ENCODE assay signal across 22 cellular contexts in the genomic region with DNA sequence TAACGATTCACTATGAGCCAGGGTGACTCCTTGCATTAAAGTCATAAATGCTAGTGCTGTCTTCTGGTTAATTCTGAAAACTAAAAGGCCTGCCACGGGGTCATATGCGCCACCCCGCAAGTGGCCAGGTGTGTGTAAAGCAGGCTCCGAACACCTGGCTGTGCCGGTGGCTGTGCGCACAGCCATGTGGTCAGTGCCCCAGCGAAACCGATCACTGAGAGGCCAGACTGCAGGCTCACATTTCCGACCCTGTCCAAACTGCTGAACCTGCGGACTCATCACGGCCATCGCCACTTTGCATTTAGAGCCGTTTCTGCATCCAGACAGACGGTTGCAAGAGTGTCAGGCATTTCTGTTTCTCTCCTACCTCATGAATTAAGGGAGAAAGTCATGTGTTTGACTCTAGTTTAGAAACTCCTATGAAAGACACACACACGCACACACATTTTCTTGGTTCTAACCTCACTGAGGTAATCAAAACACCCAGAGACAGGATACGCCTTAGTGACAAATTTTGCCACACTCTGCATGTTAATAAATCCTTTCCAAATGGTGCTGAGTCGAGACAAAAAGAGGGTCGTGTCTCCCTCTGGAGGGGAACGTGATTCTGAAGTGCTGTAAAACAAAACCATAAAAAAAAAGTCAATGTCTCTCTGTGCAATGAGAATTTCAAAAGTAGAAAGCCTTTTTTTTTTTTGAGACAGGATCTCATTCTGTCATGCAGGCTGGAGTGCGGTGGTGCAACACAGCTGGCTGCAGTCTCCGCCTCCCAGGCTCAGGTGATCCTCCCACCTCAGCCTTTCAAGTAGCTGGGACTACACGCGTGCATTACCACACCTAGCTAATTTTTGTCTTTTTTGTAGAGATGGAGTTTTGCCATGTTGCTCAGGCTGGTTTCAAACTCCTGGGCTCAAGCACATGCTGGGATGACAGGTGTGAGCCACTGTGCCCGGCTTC. TPM values are rescaled to one million over a fixed set of nuclear protein-coding genes. Genes with fewer than 3 reads are reported as not detected.
DNase-seq lines count a peak whose midpoint lies in the region; ATAC-seq and TF ChIP-seq lines count a peak whose summit lies in the region.
"Had no signal": no experiment of that assay in that cellular context is flagged by ENCODE, and none has a peak within 500 bp of the region (broad histone marks: within the 10 kb centered on the region; RNA-seq: fewer than 3 reads in every experiment).

No MANE protein-coding gene starts in this region.

- intact Hi-C loops in activated CD4-positive, alpha-beta memory T cell treated with anti-CD3 and anti-CD28 coated beads for 36 hours (cut with micrococcal nuclease): no loop called here
- intact Hi-C loops in activated T-helper 2 cell treated with anti-CD3 and anti-CD28 coated beads, Interferon-gamma antibody, Interleukin-2, Interleukin-4, amounts not matched to agents 10 μg/mL and 5 μg/mL and 100 μg/mL, durations not matched to agents 14 hours and 24 hours and 36 hours (cut with micrococcal nuclease): no loop called here

- H3K9me3 Mint-ChIP-seq in activated CD4-positive, alpha-beta memory T cell treated with anti-CD3 and anti-CD28 coated beads, Interleukin-2, amount 10 ng/mL, durations not matched to agents 7 days and 5 days: no peaks in the 10 kb centered on the region
- no peaks in the 10 kb centered on the region for H3K9me3 Mint-ChIP-seq in activated CD4-positive, alpha-beta memory T cell treated with anti-CD3 and anti-CD28 coated beads for 36 hours
- H3K9me3 Mint-ChIP-seq in GM23338: no peaks in the 10 kb centered on the region; the same call in 2 of the 3 replicates
- no peaks in the 10 kb centered on the region for H3K9me3 Mint-ChIP-seq in activated T-helper 2 cell treated with anti-CD3 and anti-CD28 coated beads, Interferon-gamma antibody, Interleukin-2, Interleukin-4, amounts not matched to agents 10 μg/mL and 5 μg/mL and 100 μg/mL, durations not matched to agents 14 hours and 24 hours and 36 hours
- H3K9me3 Mint-ChIP-seq: activated B cell treated with CpG ODN at 0.5 μM for 24 hours had no signal

- ATAC-seq in GM23338: no peak
- ATAC-seq in foreskin keratinocyte: no peak
- ATAC-seq in GM19328 (IDR thresholded peaks at IDR 0.05; ENCODE audit: unreplicated experiment): no peak

- peak overlapping the region; percentile 61 for H3K27ac Mint-ChIP-seq in activated CD4-positive, alpha-beta memory T cell treated with anti-CD3 and anti-CD28 coated beads, Interleukin-2, amount 10 ng/mL, durations not matched to agents 7 days and 5 days
- H3K27ac Mint-ChIP-seq in activated CD4-positive, alpha-beta memory T cell treated with anti-CD3 and anti-CD28 coated beads for 36 hours: no peak overlapping the region
- no peak overlapping the region for H3K27ac Mint-ChIP-seq in GM23338
- H3K27ac Mint-ChIP-seq in activated T-helper 2 cell treated with anti-CD3 and anti-CD28 coated beads, Interferon-gamma antibody, Interleukin-2, Interleukin-4, amounts not matched to agents 10 μg/mL and 5 μg/mL and 100 μg/mL, durations not matched to agents 14 hours and 24 hours and 36 hours: peak overlapping the region; percentile 52
- H3K27ac Mint-ChIP-seq: activated B cell treated with CpG ODN at 0.5 μM for 24 hours had no signal

- CTCF ChIA-PET in activated CD4-positive, alpha-beta memory T cell treated with anti-CD3 and anti-CD28 coated beads, Interleukin-2, amount 10 ng/mL, durations not matched to agents 7 days and 5 days (lab: Charles Lee): interaction anchor here (0.7 to 2.5 kb wide), 7 partner anchors 9 to 80 kb away, joined by 3 to 12 read pairs (median 4); no protein-coding TSS in a partner anchor
- CTCF ChIA-PET in activated CD4-positive, alpha-beta memory T cell treated with anti-CD3 and anti-CD28 coated beads for 36 hours (lab: Charles Lee): no interaction called here

- H3K9me3 ChIP-seq in osteoblast (ENCODE audit: low read depth, low read length) (no peaks in the 10 kb centered on the region), tibial nerve (no peaks in the 10 kb centered on the region)
- H3K9me3 ChIP-seq: esophagus muscularis mucosa, SJCRH30, testis had no signal

- TF ChIP-seq CTCF in GM23338 (conservative IDR thresholded peaks at IDR 0.05; ENCODE audit: low read depth in 2 of 2) (no peak), osteoblast (IDR thresholded peaks at IDR 0.05; ENCODE audit: extremely low read depth, low read depth, low read length) (no peak), foreskin keratinocyte (conservative IDR thresholded peaks at IDR 0.05) (no peak), tibial nerve (IDR thresholded peaks at IDR 0.05) (no peak)

- H3K27me3 Mint-ChIP-seq in activated CD4-positive, alpha-beta memory T cell treated with anti-CD3 and anti-CD28 coated beads, Interleukin-2, amount 10 ng/mL, durations not matched to agents 7 days and 5 days: no peaks in the 10 kb centered on the region
- H3K27me3 Mint-ChIP-seq in activated CD4-positive, alpha-beta memory T cell treated with anti-CD3 and anti-CD28 coated beads for 36 hours: no peaks in the 10 kb centered on the region
- H3K27me3 Mint-ChIP-seq in GM23338 (ENCODE audit: insufficient read depth, low read depth, poor library complexity): peaks cover 17% of the 10 kb centered on the region
- no peaks in the 10 kb centered on the region for H3K27me3 Mint-ChIP-seq in activated T-helper 2 cell treated with anti-CD3 and anti-CD28 coated beads, Interferon-gamma antibody, Interleukin-2, Interleukin-4, amounts not matched to agents 10 μg/mL and 5 μg/mL and 100 μg/mL, durations not matched to agents 14 hours and 24 hours and 36 hours (ENCODE audit: low read depth)
- H3K27me3 Mint-ChIP-seq: activated B cell treated with CpG ODN at 0.5 μM for 24 hours; activated naive CD8-positive, alpha-beta T cell had no signal

- no peak overlapping the region for H2AFZ ChIP-seq in GM23338
- H2AFZ ChIP-seq in osteoblast (ENCODE audit: low read length): no peak overlapping the region

- H3F3A ChIP-seq in GM23338 (replicated peaks; ENCODE audit: low read depth): peaks cover 82% of the 10 kb centered on the region

- H3K36me3 Mint-ChIP-seq in activated CD4-positive, alpha-beta memory T cell treated with anti-CD3 and anti-CD28 coated beads, Interleukin-2, amount 10 ng/mL, durations not matched to agents 7 days and 5 days (ENCODE audit: low read depth): peaks cover 81% of the 10 kb centered on the region
- peaks cover 57% of the 10 kb centered on the region for H3K36me3 Mint-ChIP-seq in activated CD4-positive, alpha-beta memory T cell treated with anti-CD3 and anti-CD28 coated beads for 36 hours
- peaks cover 89% of the 10 kb centered on the region for H3K36me3 Mint-ChIP-seq in GM23338 (ENCODE audit: low read depth)
- H3K36me3 Mint-ChIP-seq in activated T-helper 2 cell treated with anti-CD3 and anti-CD28 coated beads, Interferon-gamma antibody, Interleukin-2, Interleukin-4, amounts not matched to agents 10 μg/mL and 5 μg/mL and 100 μg/mL, durations not matched to agents 14 hours and 24 hours and 36 hours (ENCODE audit: low read depth): peaks cover 89% of the 10 kb centered on the region

- H3K36me3 ChIP-seq in GM23338 (ENCODE audit: insufficient read depth): peaks cover 86% of the 10 kb centered on the region
- H3K36me3 ChIP-seq in osteoblast (ENCODE audit: insufficient read depth, low read length): peaks cover 88% of the 10 kb centered on the region
- peaks cover 4 to 93% (median 46%) of the 10 kb centered on the region in 3 donors for H3K36me3 ChIP-seq in tibial nerve

- H3K4me1 Mint-ChIP-seq in activated CD4-positive, alpha-beta memory T cell treated with anti-CD3 and anti-CD28 coated beads, Interleukin-2, amount 10 ng/mL, durations not matched to agents 7 days and 5 days: peaks cover 32% of the 10 kb centered on the region
- H3K4me1 Mint-ChIP-seq in activated CD4-positive, alpha-beta memory T cell treated with anti-CD3 and anti-CD28 coated beads for 36 hours (ENCODE audit: low read depth): peaks cover 8% of the 10 kb centered on the region
- H3K4me1 Mint-ChIP-seq in GM23338: peaks cover 5% of the 10 kb centered on the region; the same call in 2 of the 3 replicates
- H3K4me1 Mint-ChIP-seq in activated T-helper 2 cell treated with anti-CD3 and anti-CD28 coated beads, Interferon-gamma antibody, Interleukin-2, Interleukin-4, amounts not matched to agents 10 μg/mL and 5 μg/mL and 100 μg/mL, durations not matched to agents 14 hours and 24 hours and 36 hours (ENCODE audit: low read depth): peaks cover 20% of the 10 kb centered on the region
- H3K4me1 Mint-ChIP-seq: activated B cell treated with CpG ODN at 0.5 μM for 24 hours had no signal

- H3K4me2 ChIP-seq in GM23338 (no peak overlapping the region), osteoblast (ENCODE audit: insufficient read depth, low read length) (no peak overlapping the region)

- H3K4me1 ChIP-seq in GM23338 (ENCODE audit: insufficient read depth) (no peaks in the 10 kb centered on the region), osteoblast (ENCODE audit: insufficient read depth, low read length) (peaks cover 10% of the 10 kb centered on the region), foreskin keratinocyte (peaks cover 5% of the 10 kb centered on the region), tibial nerve (peaks cover 0 to under 1% (median 0%) of the 10 kb centered on the region in 4 donors)
- H3K4me1 ChIP-seq: testis had no signal

- WGBS in tibial nerve, 2 donors: 89% methylated on average over 25 of the region's 25 CpGs

- H3K79me2 ChIP-seq in GM23338 (replicated peaks; ENCODE audit: insufficient read depth) (no peaks in the 10 kb centered on the region), osteoblast (ENCODE audit: insufficient read depth, low read length) (peaks cover 3% of the 10 kb centered on the region)

- H3K4me3 ChIP-seq in GM23338 (no peak overlapping the region), osteoblast (ENCODE audit: insufficient read depth, low read length) (no peak overlapping the region), tibial nerve (no peak overlapping the region)
- H3K4me3 ChIP-seq: esophagus muscularis mucosa, SJCRH30, testis had no signal

- no peaks in the 10 kb centered on the region for H3K27me3 ChIP-seq in GM23338 (ENCODE audit: insufficient read depth)
- no peaks in the 10 kb centered on the region for H3K27me3 ChIP-seq in osteoblast (ENCODE audit: insufficient read depth, low read length)
- no peaks in the 10 kb centered on the region for H3K27me3 ChIP-seq in foreskin keratinocyte
- no peaks in the 10 kb centered on the region for H3K27me3 ChIP-seq in tibial nerve
- H3K27me3 ChIP-seq: esophagus muscularis mucosa, SJCRH30, testis had no signal

- POLR2A ChIA-PET in activated CD4-positive, alpha-beta memory T cell treated with anti-CD3 and anti-CD28 coated beads, Interleukin-2, amount 10 ng/mL, durations not matched to agents 7 days and 5 days (lab: Charles Lee): interaction anchor here (1.0 to 1.4 kb wide), 3 partner anchors 8 to 26 kb away, joined by 3 to 5 read pairs (median 3); no protein-coding TSS in a partner anchor
- POLR2A ChIA-PET in activated CD4-positive, alpha-beta memory T cell treated with anti-CD3 and anti-CD28 coated beads for 36 hours (lab: Charles Lee): no interaction called here

- no peak for TF ChIP-seq POLR2A in tibial nerve (IDR thresholded peaks at IDR 0.05)

- TF ChIP-seq EP300 in tibial nerve (IDR thresholded peaks at IDR 0.05): no peak

- no peaks in the 10 kb centered on the region for H3K9me2 ChIP-seq in GM23338 (ENCODE audit: insufficient read depth)

- DNase-seq in activated CD4-positive, alpha-beta memory T cell treated with anti-CD3 and anti-CD28 coated beads, Interleukin-2, amount 10 ng/mL, durations not matched to agents 7 days and 5 days: no peak
- no peak for DNase-seq in activated CD4-positive, alpha-beta memory T cell treated with anti-CD3 and anti-CD28 coated beads for 36 hours
- no peak for DNase-seq in GM23338 (ENCODE audit: low spot score)
- DNase-seq in activated T-helper 2 cell treated with anti-CD3 and anti-CD28 coated beads, Interferon-gamma antibody, Interleukin-2, Interleukin-4, amounts not matched to agents 10 μg/mL and 5 μg/mL and 100 μg/mL, durations not matched to agents 14 hours and 24 hours and 36 hours (ENCODE audit: low spot score): no peak
- peak; percentile 8 for DNase-seq in osteoblast (ENCODE audit: insufficient read length, low spot score, missing footprints)
- DNase-seq in foreskin keratinocyte: no peak
- no peak for DNase-seq in tibial nerve (ENCODE audit: low spot score in 2 of 2)
- DNase-seq: activated B cell treated with CpG ODN at 0.5 μM for 24 hours; activated CD8-positive, alpha-beta memory T cell treated with anti-CD3 and anti-CD28 coated beads, Interleukin-2, amount 50 U/mL, for 48 hours; DMS53; effector CD8-positive, alpha-beta T cell; GOT3; IMR-90; NCI-H1436; NCI-H774; occipital lobe; SJCRH30; stimulated activated CD4-positive, alpha-beta T cell treated with anti-CD3 and anti-CD28 coated beads, Interleukin-12 subunit alpha, Interleukin-12 subunit beta, amount 100 ng/mL, for 4 hours; testis had no signal

- H3K27ac ChIP-seq in GM23338 (ENCODE audit: low read depth) (0 out of 2 replicates have a peak overlapping the region, but pooled peaks have one; percentile 26), osteoblast (ENCODE audit: low read depth, low read length) (no peak overlapping the region), foreskin keratinocyte (no peak overlapping the region), tibial nerve (no peak overlapping the region)
- H3K27ac ChIP-seq: esophagus muscularis mucosa, testis had no signal

- H3K4me3 Mint-ChIP-seq in activated CD4-positive, alpha-beta memory T cell treated with anti-CD3 and anti-CD28 coated beads, Interleukin-2, amount 10 ng/mL, durations not matched to agents 7 days and 5 days: no peak overlapping the region
- no peak overlapping the region for H3K4me3 Mint-ChIP-seq in activated CD4-positive, alpha-beta memory T cell treated with anti-CD3 and anti-CD28 coated beads for 36 hours
- no peak overlapping the region for H3K4me3 Mint-ChIP-seq in GM23338
- no peak overlapping the region for H3K4me3 Mint-ChIP-seq in activated T-helper 2 cell treated with anti-CD3 and anti-CD28 coated beads, Interferon-gamma antibody, Interleukin-2, Interleukin-4, amounts not matched to agents 10 μg/mL and 5 μg/mL and 100 μg/mL, durations not matched to agents 14 hours and 24 hours and 36 hours (ENCODE audit: low read depth)
- H3K4me3 Mint-ChIP-seq: activated B cell treated with CpG ODN at 0.5 μM for 24 hours had no signal

- H4K20me1 ChIP-seq in GM23338 (replicated peaks; ENCODE audit: insufficient read depth) (peaks cover 36% of the 10 kb centered on the region), osteoblast (ENCODE audit: insufficient read depth, low read length) (peaks cover 11% of the 10 kb centered on the region)

RNA-seq across cellular contexts. Expression of a gene that starts 31.0 kb away (rescaled TPM):
- 1 to 10 TPM; 6.0 to 6.2 TPM for total RNA-seq in activated CD4-positive, alpha-beta memory T cell treated with anti-CD3 and anti-CD28 coated beads, Interleukin-2, amount 10 ng/mL, durations not matched to agents 7 days and 5 days
- 1 to 10 TPM; 4.7 to 5.0 TPM for total RNA-seq in activated CD4-positive, alpha-beta memory T cell treated with anti-CD3 and anti-CD28 coated beads for 36 hours
- total RNA-seq in GM23338 (2014; rRNA removed; shearing (Covaris generic)): 18.8 and 19.3 TPM in 2 replicates
- polyA plus RNA-seq in GM23338 (2016; fragmentation: Nextera tagmentation; extraction: Ambion mirVana) (5.4 and 5.8 TPM in 2 replicates), foreskin keratinocyte (7.5 and 10.1 TPM in 2 replicates)
- total RNA-seq in activated T-helper 2 cell treated with anti-CD3 and anti-CD28 coated beads, Interferon-gamma antibody, Interleukin-2, Interleukin-4, amounts not matched to agents 10 μg/mL and 5 μg/mL and 100 μg/mL, durations not matched to agents 14 hours and 24 hours and 36 hours: 5.7 and 7.1 TPM in 2 replicates
- total RNA-seq in osteoblast (13.0 TPM in 2 replicates), foreskin keratinocyte (13.6 and 15.8 TPM in 2 replicates), tibial nerve (10 to 100 TPM in 3 of 4 donors, 1 to 10 TPM in 1; 9.8 to 25.1 (median 16.2) TPM)

RNA-seq across cellular contexts. Expression of a gene that starts 33.7 kb away (rescaled TPM):
- total RNA-seq in activated CD4-positive, alpha-beta memory T cell treated with anti-CD3 and anti-CD28 coated beads, Interleukin-2, amount 10 ng/mL, durations not matched to agents 7 days and 5 days: 10 to 100 TPM; 62.2 to 66.2 TPM
- total RNA-seq in activated CD4-positive, alpha-beta memory T cell treated with anti-CD3 and anti-CD28 coated beads for 36 hours: 10 to 100 TPM; 46.6 to 48.4 TPM
- 147 and 162 TPM in 2 replicates for total RNA-seq in GM23338 (2014; rRNA removed; shearing (Covaris generic))
- 61.5 and 72.4 TPM in 2 replicates for polyA plus RNA-seq in GM23338 (2016; fragmentation: Nextera tagmentation; extraction: Ambion mirVana)
- 57.9 and 59.8 TPM in 2 replicates for total RNA-seq in activated T-helper 2 cell treated with anti-CD3 and anti-CD28 coated beads, Interferon-gamma antibody, Interleukin-2, Interleukin-4, amounts not matched to agents 10 μg/mL and 5 μg/mL and 100 μg/mL, durations not matched to agents 14 hours and 24 hours and 36 hours
- 44.8 and 46.3 TPM in 2 replicates for total RNA-seq in osteoblast
- total RNA-seq in foreskin keratinocyte: 34.0 and 34.2 TPM in 2 replicates
- 11.0 and 12.3 TPM in 2 replicates for polyA plus RNA-seq in foreskin keratinocyte
- total RNA-seq in tibial nerve: 10 to 100 TPM; 64.5 to 89.7 (median 78.9) TPM

RNA-seq across cellular contexts. Expression of a gene that starts 45.3 kb away (rescaled TPM):
- total RNA-seq in activated CD4-positive, alpha-beta memory T cell treated with anti-CD3 and anti-CD28 coated beads, Interleukin-2, amount 10 ng/mL, durations not matched to agents 7 days and 5 days: 10 to 100 TPM; 31.9 to 32.8 TPM
- 10 to 100 TPM; 33.9 to 34.8 TPM for total RNA-seq in activated CD4-positive, alpha-beta memory T cell treated with anti-CD3 and anti-CD28 coated beads for 36 hours
- total RNA-seq in GM23338 (2014; rRNA removed; shearing (Covaris generic)): 102 and 106 TPM in 2 replicates
- polyA plus RNA-seq in GM23338 (2016; fragmentation: Nextera tagmentation; extraction: Ambion mirVana) (41.7 and 41.8 TPM in 2 replicates), foreskin keratinocyte (16.2 and 18.2 TPM in 2 replicates)
- total RNA-seq in activated T-helper 2 cell treated with anti-CD3 and anti-CD28 coated beads, Interferon-gamma antibody, Interleukin-2, Interleukin-4, amounts not matched to agents 10 μg/mL and 5 μg/mL and 100 μg/mL, durations not matched to agents 14 hours and 24 hours and 36 hours: 50.5 and 53.7 TPM in 2 replicates
- total RNA-seq in osteoblast (34.4 and 37.1 TPM in 2 replicates), foreskin keratinocyte (25.5 and 26.9 TPM in 2 replicates), tibial nerve (10 to 100 TPM; 23.4 to 33.4 (median 29.7) TPM)

RNA-seq across cellular contexts. Expression of a gene that starts 59.9 kb away (rescaled TPM):
- 1 to 10 TPM; 4.7 to 5.8 TPM for total RNA-seq in activated CD4-positive, alpha-beta memory T cell treated with anti-CD3 and anti-CD28 coated beads, Interleukin-2, amount 10 ng/mL, durations not matched to agents 7 days and 5 days
- 1 to 10 TPM; 9.5 to 9.7 TPM for total RNA-seq in activated CD4-positive, alpha-beta memory T cell treated with anti-CD3 and anti-CD28 coated beads for 36 hours
- total RNA-seq in GM23338 (2014; rRNA removed; shearing (Covaris generic)): 24.2 and 32.0 TPM in 2 replicates
- polyA plus RNA-seq in GM23338 (2016; fragmentation: Nextera tagmentation; extraction: Ambion mirVana): 36.1 and 39.3 TPM in 2 replicates
- total RNA-seq in activated T-helper 2 cell treated with anti-CD3 and anti-CD28 coated beads, Interferon-gamma antibody, Interleukin-2, Interleukin-4, amounts not matched to agents 10 μg/mL and 5 μg/mL and 100 μg/mL, durations not matched to agents 14 hours and 24 hours and 36 hours: 20.2 and 21.4 TPM in 2 replicates
- 5.6 and 6.5 TPM in 2 replicates for total RNA-seq in osteoblast
- total RNA-seq in foreskin keratinocyte: 0.25 and 0.34 TPM in 2 replicates
- polyA plus RNA-seq in foreskin keratinocyte: 0.29 and 0.33 TPM in 2 replicates
- 10 to 100 TPM in 1 of 4 donors, 1 to 10 TPM in 3; 3.9 to 13.5 (median 4.5) TPM for total RNA-seq in tibial nerve

Comparison
In these comparisons a context has a peak if more than half of its experiments do, and no peak if none do; other contexts are left out.
1. H3K27ac Mint-ChIP-seq: peak in activated CD4-positive, alpha-beta memory T cell treated with anti-CD3 and anti-CD28 coated beads, Interleukin-2, amount 10 ng/mL, durations not matched to agents 7 days and 5 days (single experiment) and activated T-helper 2 cell treated with anti-CD3 and anti-CD28 coated beads, Interferon-gamma antibody, Interleukin-2, Interleukin-4, amounts not matched to agents 10 μg/mL and 5 μg/mL and 100 μg/mL, durations not matched to agents 14 hours and 24 hours and 36 hours (single experiment); none in activated CD4-positive, alpha-beta memory T cell treated with anti-CD3 and anti-CD28 coated beads for 36 hours (single experiment) and GM23338 (single experiment).